In genomic region chr17:76529643-76530488, GRCh38 we compare ENCODE assay signal across 1 cellular context.
TF ChIP-seq lines count a peak whose summit lies in the region.

No MANE protein-coding gene starts in this region.

TF ChIP-seq in HepG2, 621 proteins besides CTCF, POLR2A, EP300 and RAD21 (continued from another document and continues in another):
- TF ChIP-seq BHLHE40 (IDR thresholded peaks at IDR 0.05; ENCODE audit: low read length) (peak; percentile 60; the same call in 1 of the 2 replicates), AGO2 (optimal IDR thresholded peaks at IDR 0.05; ENCODE audit: low read depth, low read length) (no peak), LCORL (IDR thresholded peaks at IDR 0.05) (no peak), LCORL (CRISPR knock-in tag; IDR thresholded peaks at IDR 0.05) (peak; percentile 70; the same call in 1 of the 2 replicates), ZMYM4 (CRISPR knock-in tag; IDR thresholded peaks at IDR 0.05) (0 out of 2 replicates have a peak, but pooled peaks have one; percentile 8), TOE1 (CRISPR knock-in tag; IDR thresholded peaks at IDR 0.05) (no peak), FOSL1 (CRISPR knock-in tag; IDR thresholded peaks at IDR 0.05; ENCODE audit: borderline replicate concordance) (no peak), ZNF614 (CRISPR knock-in tag; IDR thresholded peaks at IDR 0.05; ENCODE audit: borderline replicate concordance) (no peak), SRSF1 (optimal IDR thresholded peaks at IDR 0.05; ENCODE audit: low read depth, low read length) (peak; percentile 56), AKAP8 (CRISPR knock-in tag; IDR thresholded peaks at IDR 0.05) (0 out of 2 replicates have a peak, but pooled peaks have one; percentile 29), RARG (CRISPR knock-in tag; IDR thresholded peaks at IDR 0.05; ENCODE audit: low read depth) (no peak), MAFK (conservative IDR thresholded peaks at IDR 0.05 in 1 of 2, IDR thresholded peaks at IDR 0.05 in 1 of 2; ENCODE audit: low read length in 2 of 2) (no peak), TMF1 (CRISPR knock-in tag; IDR thresholded peaks at IDR 0.05; ENCODE audit: low read depth) (peak; percentile 66; the same call in 1 of the 2 replicates), ZKSCAN5 (CRISPR knock-in tag; IDR thresholded peaks at IDR 0.05) (no peak), GATAD2A (CRISPR knock-in tag; IDR thresholded peaks at IDR 0.05) (peak; percentile 73), SMYD3 (CRISPR knock-in tag; IDR thresholded peaks at IDR 0.05) (no peak), HDAC1 (CRISPR knock-in tag; IDR thresholded peaks at IDR 0.05) (no peak), TOPORS (CRISPR knock-in tag; IDR thresholded peaks at IDR 0.05) (no peak), GABPB1 (CRISPR knock-in tag; IDR thresholded peaks at IDR 0.05) (no peak), JUN (CRISPR knock-in tag; IDR thresholded peaks at IDR 0.05) (no peak), NONO (IDR thresholded peaks at IDR 0.05) (no peak), NONO (CRISPR knock-in tag; conservative IDR thresholded peaks at IDR 0.05) (0 out of 2 replicates have a peak, but pooled peaks have one; percentile 39), CHD2 (IDR thresholded peaks at IDR 0.05; ENCODE audit: low read depth, low read length) (peak; percentile 38; the same call in 1 of the 2 replicates), CENPX (CRISPR knock-in tag; IDR thresholded peaks at IDR 0.05) (no peak), ZBTB38 (CRISPR knock-in tag; IDR thresholded peaks at IDR 0.05) (peak; percentile 80), ZNF232 (CRISPR knock-in tag; IDR thresholded peaks at IDR 0.05; ENCODE audit: borderline replicate concordance) (no peak), ZBTB25 (CRISPR knock-in tag; IDR thresholded peaks at IDR 0.05) (no peak), ZNF142 (CRISPR knock-in tag; IDR thresholded peaks at IDR 0.05) (no peak), ZNF30 (CRISPR knock-in tag; IDR thresholded peaks at IDR 0.05) (no peak), IKZF4 (CRISPR knock-in tag; IDR thresholded peaks at IDR 0.05; ENCODE audit: borderline replicate concordance, low read depth, not compliant biosample characterization) (no peak), MEIS1 (CRISPR knock-in tag; IDR thresholded peaks at IDR 0.05; ENCODE audit: borderline replicate concordance) (peak; percentile 65; the same call in 1 of the 2 replicates), ZNF562 (CRISPR knock-in tag; IDR thresholded peaks at IDR 0.05; ENCODE audit: borderline replicate concordance) (no peak), SOX6 (IDR thresholded peaks at IDR 0.05) (no peak), SOX6 (CRISPR knock-in tag; IDR thresholded peaks at IDR 0.05) (no peak; the same call in 1 of the 2 replicates), SSRP1 (CRISPR knock-in tag; IDR thresholded peaks at IDR 0.05) (no peak), RARA (CRISPR knock-in tag; IDR thresholded peaks at IDR 0.05) (peak; percentile 24; the same call in 1 of the 2 replicates), ZNF772 (CRISPR knock-in tag; IDR thresholded peaks at IDR 0.05) (0 out of 2 replicates have a peak, but pooled peaks have one; percentile 82), ZFAT (CRISPR knock-in tag; conservative IDR thresholded peaks at IDR 0.05) (no peak), FLYWCH1 (CRISPR knock-in tag; IDR thresholded peaks at IDR 0.05) (no peak), GZF1 (CRISPR knock-in tag; IDR thresholded peaks at IDR 0.05) (no peak), MEF2D (CRISPR knock-in tag; IDR thresholded peaks at IDR 0.05) (peak; percentile 18; the same call in 1 of the 2 replicates), CC2D1A (CRISPR knock-in tag; IDR thresholded peaks at IDR 0.05) (no peak), MED13 (CRISPR knock-in tag; IDR thresholded peaks at IDR 0.05) (no peak), ZNF577 (CRISPR knock-in tag; IDR thresholded peaks at IDR 0.05; ENCODE audit: borderline replicate concordance, low read depth) (no peak), KLF15 (CRISPR knock-in tag; IDR thresholded peaks at IDR 0.05; ENCODE audit: borderline replicate concordance) (no peak), MNT (IDR thresholded peaks at IDR 0.05) (peak; percentile 52)
- TF ChIP-seq, protein P1, sequence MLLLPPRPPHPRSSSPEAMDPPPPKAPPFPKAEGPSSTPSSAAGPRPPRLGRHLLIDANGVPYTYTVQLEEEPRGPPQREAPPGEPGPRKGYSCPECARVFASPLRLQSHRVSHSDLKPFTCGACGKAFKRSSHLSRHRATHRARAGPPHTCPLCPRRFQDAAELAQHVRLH (CRISPR knock-in tag; IDR thresholded peaks at IDR 0.05; ENCODE audit: borderline replicate concordance, low read depth) = no peak
- TF ChIP-seq, protein P2, sequence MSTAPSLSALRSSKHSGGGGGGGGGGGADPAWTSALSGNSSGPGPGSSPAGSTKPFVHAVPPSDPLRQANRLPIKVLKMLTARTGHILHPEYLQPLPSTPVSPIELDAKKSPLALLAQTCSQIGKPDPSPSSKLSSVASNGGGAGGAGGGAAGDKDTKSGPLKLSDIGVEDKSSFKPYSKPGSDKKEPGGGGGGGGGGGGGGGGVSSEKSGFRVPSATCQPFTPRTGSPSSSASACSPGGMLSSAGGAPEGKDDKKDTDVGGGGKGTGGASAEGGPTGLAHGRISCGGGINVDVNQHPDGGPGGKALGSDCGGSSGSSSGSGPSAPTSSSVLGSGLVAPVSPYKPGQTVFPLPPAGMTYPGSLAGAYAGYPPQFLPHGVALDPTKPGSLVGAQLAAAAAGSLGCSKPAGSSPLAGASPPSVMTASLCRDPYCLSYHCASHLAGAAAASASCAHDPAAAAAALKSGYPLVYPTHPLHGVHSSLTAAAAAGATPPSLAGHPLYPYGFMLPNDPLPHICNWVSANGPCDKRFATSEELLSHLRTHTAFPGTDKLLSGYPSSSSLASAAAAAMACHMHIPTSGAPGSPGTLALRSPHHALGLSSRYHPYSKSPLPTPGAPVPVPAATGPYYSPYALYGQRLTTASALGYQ (CRISPR knock-in tag; IDR thresholded peaks at IDR 0.05) = no peak
- TF ChIP-seq, protein P3, sequence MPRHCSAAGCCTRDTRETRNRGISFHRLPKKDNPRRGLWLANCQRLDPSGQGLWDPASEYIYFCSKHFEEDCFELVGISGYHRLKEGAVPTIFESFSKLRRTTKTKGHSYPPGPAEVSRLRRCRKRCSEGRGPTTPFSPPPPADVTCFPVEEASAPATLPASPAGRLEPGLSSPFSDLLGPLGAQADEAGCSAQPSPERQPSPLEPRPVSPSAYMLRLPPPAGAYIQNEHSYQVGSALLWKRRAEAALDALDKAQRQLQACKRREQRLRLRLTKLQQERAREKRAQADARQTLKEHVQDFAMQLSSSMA (CRISPR knock-in tag; IDR thresholded peaks at IDR 0.05) = no peak
- TF ChIP-seq, protein P4, sequence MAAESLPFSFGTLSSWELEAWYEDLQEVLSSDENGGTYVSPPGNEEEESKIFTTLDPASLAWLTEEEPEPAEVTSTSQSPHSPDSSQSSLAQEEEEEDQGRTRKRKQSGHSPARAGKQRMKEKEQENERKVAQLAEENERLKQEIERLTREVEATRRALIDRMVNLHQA (CRISPR knock-in tag; IDR thresholded peaks at IDR 0.05) = no peak
- TF ChIP-seq, protein P5, sequence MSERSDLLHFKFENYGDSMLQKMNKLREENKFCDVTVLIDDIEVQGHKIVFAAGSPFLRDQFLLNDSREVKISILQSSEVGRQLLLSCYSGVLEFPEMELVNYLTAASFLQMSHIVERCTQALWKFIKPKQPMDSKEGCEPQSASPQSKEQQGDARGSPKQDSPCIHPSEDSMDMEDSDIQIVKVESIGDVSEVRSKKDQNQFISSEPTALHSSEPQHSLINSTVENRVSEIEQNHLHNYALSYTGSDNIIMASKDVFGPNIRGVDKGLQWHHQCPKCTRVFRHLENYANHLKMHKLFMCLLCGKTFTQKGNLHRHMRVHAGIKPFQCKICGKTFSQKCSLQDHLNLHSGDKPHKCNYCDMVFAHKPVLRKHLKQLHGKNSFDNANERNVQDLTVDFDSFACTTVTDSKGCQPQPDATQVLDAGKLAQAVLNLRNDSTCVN (CRISPR knock-in tag; IDR thresholded peaks at IDR 0.05; ENCODE audit: borderline replicate concordance) = peak; percentile 14; the same call in 1 of the 2 replicates
- TF ChIP-seq, protein P6, sequence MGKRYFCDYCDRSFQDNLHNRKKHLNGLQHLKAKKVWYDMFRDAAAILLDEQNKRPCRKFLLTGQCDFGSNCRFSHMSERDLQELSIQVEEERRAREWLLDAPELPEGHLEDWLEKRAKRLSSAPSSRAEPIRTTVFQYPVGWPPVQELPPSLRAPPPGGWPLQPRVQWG (CRISPR knock-in tag; IDR thresholded peaks at IDR 0.05; ENCODE audit: borderline replicate concordance, low read depth) = no peak
- TF ChIP-seq, protein P7, sequence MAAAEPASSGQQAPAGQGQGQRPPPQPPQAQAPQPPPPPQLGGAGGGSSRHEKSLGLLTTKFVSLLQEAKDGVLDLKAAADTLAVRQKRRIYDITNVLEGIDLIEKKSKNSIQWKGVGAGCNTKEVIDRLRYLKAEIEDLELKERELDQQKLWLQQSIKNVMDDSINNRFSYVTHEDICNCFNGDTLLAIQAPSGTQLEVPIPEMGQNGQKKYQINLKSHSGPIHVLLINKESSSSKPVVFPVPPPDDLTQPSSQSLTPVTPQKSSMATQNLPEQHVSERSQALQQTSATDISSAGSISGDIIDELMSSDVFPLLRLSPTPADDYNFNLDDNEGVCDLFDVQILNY (CRISPR knock-in tag; conservative IDR thresholded peaks at IDR 0.05) = no peak
- TF ChIP-seq, protein P8, sequence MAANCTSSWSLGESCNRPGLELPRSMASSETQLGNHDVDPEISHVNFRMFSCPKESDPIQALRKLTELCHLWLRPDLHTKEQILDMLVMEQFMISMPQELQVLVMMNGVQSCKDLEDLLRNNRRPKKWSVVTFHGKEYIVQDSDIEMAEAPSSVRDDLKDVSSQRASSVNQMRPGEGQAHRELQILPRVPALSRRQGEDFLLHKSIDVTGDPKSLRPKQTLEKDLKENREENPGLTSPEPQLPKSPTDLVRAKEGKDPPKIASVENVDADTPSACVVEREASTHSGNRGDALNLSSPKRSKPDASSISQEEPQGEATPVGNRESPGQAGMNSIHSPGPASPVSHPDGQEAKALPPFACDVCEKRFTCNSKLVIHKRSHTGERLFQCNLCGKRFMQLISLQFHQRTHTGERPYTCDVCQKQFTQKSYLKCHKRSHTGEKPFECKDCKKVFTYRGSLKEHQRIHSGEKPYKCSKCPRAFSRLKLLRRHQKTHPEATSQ (CRISPR knock-in tag; IDR thresholded peaks at IDR 0.05; ENCODE audit: borderline replicate concordance) = 0 out of 2 replicates have a peak, but pooled peaks have one; percentile 68
